ENCODE assay signal across 8 cellular contexts in the genomic region with DNA sequence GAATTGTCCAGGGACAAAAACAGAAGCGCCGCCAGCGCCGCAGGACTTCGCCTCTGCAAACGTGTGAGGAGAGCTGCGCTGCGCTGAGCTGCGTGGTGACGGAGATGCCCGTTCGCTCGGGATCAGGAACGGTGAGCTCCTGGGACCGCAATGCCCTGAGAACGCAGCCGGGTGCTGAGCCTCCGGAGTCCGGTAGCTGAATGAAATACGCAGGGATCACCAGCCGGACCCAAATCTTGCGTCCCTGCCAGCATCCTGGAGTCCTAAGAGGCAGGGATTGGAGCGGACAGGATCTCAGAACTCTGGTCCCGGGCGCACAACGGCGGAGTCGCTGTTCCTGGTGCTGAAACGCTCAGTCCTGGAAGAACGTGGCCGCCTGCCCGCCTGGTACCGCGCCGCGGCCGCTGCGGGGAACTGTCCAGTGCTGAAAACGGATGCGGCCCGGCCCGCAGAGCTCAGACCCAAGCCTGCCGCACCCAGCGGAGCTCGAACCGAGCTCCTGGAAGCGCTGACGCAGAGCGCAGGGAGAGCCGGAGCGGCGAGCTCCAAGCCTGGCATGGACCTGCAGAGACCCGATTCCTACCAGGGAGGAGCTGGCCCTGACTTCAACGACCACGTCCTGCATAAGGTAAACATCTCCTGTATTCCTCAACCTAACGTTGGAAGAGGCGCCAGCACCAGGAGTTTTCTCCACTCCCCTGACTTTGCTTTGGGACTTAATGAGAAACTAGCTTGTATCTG. TPM values are rescaled to one million over a fixed set of nuclear protein-coding genes. Genes with fewer than 3 reads are reported as not detected.
A peak's percentile ranks its signal among the peaks of the same experiment; 100 is the strongest.
DNase-seq lines count a peak whose midpoint lies in the region; ATAC-seq lines count a peak whose summit lies in the region.

No MANE protein-coding gene starts in this region.

- H3K4me3 ChIP-seq in skeletal muscle cell (ENCODE audit: low read depth, low read length) = no peak overlapping the region

- peak; percentile 33 for DNase-seq in GM19238 (ENCODE audit: insufficient read length, low spot score)
- peak; percentile 38 to 72 (median 56) for DNase-seq in T-helper 2 cell
- DNase-seq in anterior cingulate cortex (lab: John Stamatoyannopoulos, UW) = peak in 51 of 58 donors; percentile 6 to 77 (median 37)
- DNase-seq in hippocampal formation (lab: John Stamatoyannopoulos, UW) = peak; percentile 19 to 35
- DNase-seq in skeletal muscle cell (ENCODE audit: low read depth) = peak; percentile 12
- DNase-seq in A172 (ENCODE audit: low spot score) = no peak

- ATAC-seq in HG03432 (IDR thresholded peaks at IDR 0.05; ENCODE audit: unreplicated experiment) = no peak
- no peak for ATAC-seq in GM18498 (IDR thresholded peaks at IDR 0.05; ENCODE audit: unreplicated experiment)

RNA-seq across cellular contexts. Expression of gene CD300LF, which starts 41.5 kb away (rescaled TPM):
- total RNA-seq in A172 (2014; rRNA removed; shearing (Covaris generic)) = not detected in 2 replicates

RNA-seq across cellular contexts. Expression of gene CD300E, which starts 47.7 kb away (rescaled TPM):
- not detected in 2 replicates for total RNA-seq in A172 (2014; rRNA removed; shearing (Covaris generic))
